ENCODE assay signal across 20 cellular contexts in the genomic region with DNA sequence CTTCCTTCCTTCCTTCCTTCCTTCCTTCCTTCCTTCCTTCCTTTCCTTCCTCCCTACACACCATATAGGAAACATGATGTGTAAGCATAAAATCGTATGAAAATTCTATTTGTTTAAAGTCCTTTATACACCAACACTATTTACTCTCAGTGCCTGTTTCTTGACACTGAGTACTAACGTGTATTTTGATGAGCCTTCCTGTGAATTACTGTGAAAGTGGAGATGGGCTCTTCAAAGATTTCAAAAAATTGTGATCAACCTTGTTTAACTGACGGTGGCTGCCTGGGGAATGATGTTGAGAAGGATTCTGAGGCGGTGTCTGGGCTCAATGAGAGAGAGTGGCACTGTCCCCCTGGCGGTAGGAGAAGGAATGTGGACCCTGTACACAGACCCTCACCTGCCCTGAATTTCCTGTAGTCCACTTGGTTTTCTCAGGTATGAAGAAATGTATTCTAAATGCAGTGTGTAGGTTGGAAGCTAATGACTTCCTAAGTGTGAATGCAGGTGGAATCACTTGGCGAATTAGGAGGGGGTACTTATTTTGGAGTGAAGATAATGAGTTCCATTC.
DNase-seq lines count a peak whose midpoint lies in the region; ATAC-seq, FAIRE-seq and TF ChIP-seq lines count a peak whose summit lies in the region.
"Had no signal": no experiment of that assay in that cellular context is flagged by ENCODE, and none has a peak within 500 bp of the region (broad histone marks: within the 10 kb centered on the region; RNA-seq: fewer than 3 reads in every experiment).

No MANE protein-coding gene starts in this region.

- no peak for TF ChIP-seq RAD21 in GM12878 (IDR thresholded peaks at IDR 0.05; ENCODE audit: insufficient read depth, low read depth, low read length)

- CTCF ChIA-PET in GM12878 (lab: Yijun Ruan, JAX), result interaction anchor here (1.2 kb wide), 1 partner anchor 12 kb away, joined by 4 read pairs; no protein-coding TSS in a partner anchor
- CTCF ChIA-PET in CD4-positive, alpha-beta memory T cell (lab: Charles Lee; ENCODE audit: partially characterized antibody), result no interaction called here

- no TSS peak for BruUV-seq in GM12878 (replicated peaks; lab: Mats Ljungman, UMichigan)

- H3K27ac Mint-ChIP-seq in mesothelial cell of epicardium, result no peak overlapping the region
- no peak overlapping the region for H3K27ac Mint-ChIP-seq in CD4-positive, alpha-beta memory T cell
- H3K27ac Mint-ChIP-seq: T-helper 17 cell had no signal

- H3K9me3 ChIP-seq in GM12878 (replicated peaks; ENCODE audit: control insufficient read depth, insufficient read depth, low read length), result no peaks in the 10 kb centered on the region
- no peaks in the 10 kb centered on the region for H3K9me3 ChIP-seq in CD4-positive, alpha-beta memory T cell (ENCODE audit: control insufficient read depth in 1 of 2, low read length in 2 of 2)
- H3K9me3 ChIP-seq: Peyer's patch, right atrium auricular region, SJSA1 had no signal

- H4K20me1 ChIP-seq in GM12878 (ENCODE audit: control insufficient read depth, insufficient read depth), result no peaks in the 10 kb centered on the region

- peak; percentile 24 for TF ChIP-seq CTCF in C4-2B (conservative IDR thresholded peaks at IDR 0.05)
- no peak for TF ChIP-seq CTCF in GM12878 (IDR thresholded peaks at IDR 0.05 in 2 of 3, conservative IDR thresholded peaks at IDR 0.05 in 1 of 3; ENCODE audit: control insufficient read depth in 2 of 3, extremely low read depth in 1 of 3, insufficient read depth in 1 of 3, low read depth in 3 of 3, low read length in 3 of 3)
- peak; percentile 24 for TF ChIP-seq CTCF in mesothelial cell of epicardium (IDR thresholded peaks at IDR 0.05; ENCODE audit: unreplicated experiment)

- no peak overlapping the region for H3K4me2 ChIP-seq in GM12878 (ENCODE audit: control insufficient read depth, insufficient read depth)

- H3K36me3 Mint-ChIP-seq in mesothelial cell of epicardium, result no peaks in the 10 kb centered on the region
- no peaks in the 10 kb centered on the region for H3K36me3 Mint-ChIP-seq in CD4-positive, alpha-beta memory T cell

- no peak for FAIRE-seq in GM12878 (lab: Jason Lieb, UNC)
- FAIRE-seq: kidney, urothelium cell line had no signal

- SMC1A ChIA-PET in GM12878 (lab: Charles Lee; ENCODE audit: uncharacterized antibody, unreplicated experiment), result interaction anchor here (1.1 to 1.2 kb wide), 2 partner anchors 16 to 26 kb away, joined by 3 to 4 read pairs; no protein-coding TSS in a partner anchor

- no peaks in the 10 kb centered on the region for H3K79me2 ChIP-seq in GM12878 (ENCODE audit: control insufficient read depth, insufficient read depth, low read length)

- H3K4me3 ChIP-seq in GM12878, result no peak overlapping the region
- H3K4me3 ChIP-seq in CD4-positive, alpha-beta memory T cell (ENCODE audit: low read length in 2 of 2), result no peak overlapping the region
- H3K4me3 ChIP-seq: lung, Peyer's patch, right atrium auricular region, SJSA1 had no signal

- DNase-seq in GM12878 (ENCODE audit: low read depth, low spot score) (no peak), mesothelial cell of epicardium (ENCODE audit: low spot score in 2 of 2, unreplicated experiment in 2 of 2) (no peak), NCI-H1436 (lab: John Stamatoyannopoulos, UW) (no peak), NCI-H524 (lab: John Stamatoyannopoulos, UW) (no peak)
- DNase-seq in CD4-positive, alpha-beta memory T cell, result no peak
- no peak for DNase-seq in activated CD8-positive, alpha-beta memory T cell treated with anti-CD3 and anti-CD28 coated beads, Interleukin-2, amount 50 U/mL, for 48 hours
- DNase-seq: activated gamma-delta T cell; C1 segment of cervical spinal cord; foreskin keratinocyte; kidney; NCI-H748 treated with DMSO at 0.1 percent for 48 hours; Peyer's patch; stimulated activated CD4-positive, alpha-beta T cell treated with anti-CD3 and anti-CD28 coated beads, Interleukin-15, amount 100 ng/mL, for 24 hours; T-helper 17 cell had no signal

- 6% methylated on average over 6 of the region's 6 CpGs for WGBS in GM12878 (ENCODE audit: insufficient coverage, insufficient replicate concordance, low lambda C conversion rate, missing lambda C conversion rate)

- H3K9me3 Mint-ChIP-seq in mesothelial cell of epicardium, result no peaks in the 10 kb centered on the region
- no peaks in the 10 kb centered on the region for H3K9me3 Mint-ChIP-seq in CD4-positive, alpha-beta memory T cell

- RAD21 ChIA-PET in GM12878 (lab: Charles Lee; ENCODE audit: unreplicated experiment), result no interaction called here

- peaks cover 26% of the 10 kb centered on the region for H3K4me1 Mint-ChIP-seq in mesothelial cell of epicardium
- no peaks in the 10 kb centered on the region for H3K4me1 Mint-ChIP-seq in CD4-positive, alpha-beta memory T cell
- H3K4me1 Mint-ChIP-seq: T-helper 17 cell had no signal

- H3K27me3 ChIP-seq in GM12878 (replicated peaks in 1 of 2; ENCODE audit: control insufficient read depth in 2 of 2, insufficient read depth in 2 of 2, low read length in 1 of 2), result 0 out of 4 replicates have a peak, but pooled peaks cover 0 to 2% of the 10 kb centered on the region in 2 experiments
- H3K27me3 ChIP-seq in CD4-positive, alpha-beta memory T cell (ENCODE audit: insufficient read depth, low read length), result no peaks in the 10 kb centered on the region
- H3K27me3 ChIP-seq: Peyer's patch, right atrium auricular region, SJSA1 had no signal

- H3K4me1 ChIP-seq in GM12878 (ENCODE audit: control insufficient read depth, insufficient read depth, low read length), result no peaks in the 10 kb centered on the region
- no peaks in the 10 kb centered on the region for H3K4me1 ChIP-seq in CD4-positive, alpha-beta memory T cell (ENCODE audit: insufficient read depth, low read length)
- H3K4me1 ChIP-seq: foreskin keratinocyte, Peyer's patch, right atrium auricular region, SJSA1 had no signal

- in situ Hi-C loops in GM12878 (cut with MboI), result no loop called here

- TF ChIP-seq POLR2A in GM12878 (IDR thresholded peaks at IDR 0.05; ENCODE audit: low read depth, low read length), result no peak

- H3K9ac ChIP-seq in GM12878 (ENCODE audit: control insufficient read depth, insufficient read depth, low read length), result no peak overlapping the region

- no peak for TF ChIP-seq EP300 in GM12878 (IDR thresholded peaks at IDR 0.05; ENCODE audit: borderline replicate concordance in 1 of 2, control insufficient read depth in 1 of 2, low read depth in 2 of 2, low read length in 2 of 2)

- H3K27ac ChIP-seq in C4-2B, result no peak overlapping the region
- H3K27ac ChIP-seq in GM12878 (ENCODE audit: control insufficient read depth, insufficient read depth), result no peak overlapping the region
- no peak overlapping the region for H3K27ac ChIP-seq in CD4-positive, alpha-beta memory T cell (ENCODE audit: low read depth, low read length)
- H3K27ac ChIP-seq: foreskin keratinocyte, Peyer's patch, right atrium auricular region, SJSA1 had no signal

- H2AFZ ChIP-seq in GM12878 (ENCODE audit: control insufficient read depth, low read depth, low read length), result no peak overlapping the region

- ATAC-seq in HG03521 (IDR thresholded peaks at IDR 0.05; ENCODE audit: unreplicated experiment) (peak; percentile 56), GM12878 (peak; percentile 46; the same call in 1 of the 3 replicates)
- ATAC-seq: foreskin keratinocyte, T-helper 17 cell had no signal

- POLR2A ChIA-PET in GM12878 (lab: Charles Lee), result no interaction called here
- POLR2A ChIA-PET in CD4-positive, alpha-beta memory T cell (lab: Charles Lee; ENCODE audit: partially characterized antibody), result no interaction called here

- H3K27me3 Mint-ChIP-seq in mesothelial cell of epicardium (ENCODE audit: low read depth), result peaks cover 41% of the 10 kb centered on the region
- H3K27me3 Mint-ChIP-seq in CD4-positive, alpha-beta memory T cell, result peaks cover 26 to 33% of the 10 kb centered on the region in 2 donors

- H3K4me3 Mint-ChIP-seq in mesothelial cell of epicardium, result no peak overlapping the region
- H3K4me3 Mint-ChIP-seq in CD4-positive, alpha-beta memory T cell, result no peak overlapping the region
- H3K4me3 Mint-ChIP-seq: T-helper 17 cell had no signal

- intact Hi-C loops in GM12878 (cut with micrococcal nuclease; ENCODE audit: unreplicated experiment), result no loop called here
- intact Hi-C loops in CD4-positive, alpha-beta memory T cell (cut with micrococcal nuclease), result no loop called here

- H3K36me3 ChIP-seq in GM12878 (ENCODE audit: control insufficient read depth in 2 of 2, insufficient read depth in 2 of 2, low read length in 1 of 2), result no peaks in the 10 kb centered on the region
- no peaks in the 10 kb centered on the region for H3K36me3 ChIP-seq in CD4-positive, alpha-beta memory T cell (ENCODE audit: insufficient read depth, low read length)
- H3K36me3 ChIP-seq: Peyer's patch, right atrium auricular region, SJSA1 had no signal

TF ChIP-seq in GM12878, 131 proteins besides CTCF, POLR2A, EP300 and RAD21:
- TF ChIP-seq, protein P1, sequence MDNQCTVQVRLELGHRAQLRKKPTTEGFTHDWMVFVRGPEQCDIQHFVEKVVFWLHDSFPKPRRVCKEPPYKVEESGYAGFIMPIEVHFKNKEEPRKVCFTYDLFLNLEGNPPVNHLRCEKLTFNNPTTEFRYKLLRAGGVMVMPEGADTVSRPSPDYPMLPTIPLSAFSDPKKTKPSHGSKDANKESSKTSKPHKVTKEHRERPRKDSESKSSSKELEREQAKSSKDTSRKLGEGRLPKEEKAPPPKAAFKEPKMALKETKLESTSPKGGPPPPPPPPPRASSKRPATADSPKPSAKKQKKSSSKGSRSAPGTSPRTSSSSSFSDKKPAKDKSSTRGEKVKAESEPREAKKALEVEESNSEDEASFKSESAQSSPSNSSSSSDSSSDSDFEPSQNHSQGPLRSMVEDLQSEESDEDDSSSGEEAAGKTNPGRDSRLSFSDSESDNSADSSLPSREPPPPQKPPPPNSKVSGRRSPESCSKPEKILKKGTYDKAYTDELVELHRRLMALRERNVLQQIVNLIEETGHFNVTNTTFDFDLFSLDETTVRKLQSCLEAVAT (IDR thresholded peaks at IDR 0.05), result no peak
- no peak for TF ChIP-seq RCOR1 (conservative IDR thresholded peaks at IDR 0.05; ENCODE audit: low read depth, low read length)
- TF ChIP-seq MXI1 (IDR thresholded peaks at IDR 0.05; ENCODE audit: low read depth, low read length), result no peak
- no peak for TF ChIP-seq ZNF384 (IDR thresholded peaks at IDR 0.05; ENCODE audit: borderline replicate concordance, low read depth, low read length)
- no peak for TF ChIP-seq SREBF2 (IDR thresholded peaks at IDR 0.05; ENCODE audit: low read length)
- no peak for TF ChIP-seq JUNB (IDR thresholded peaks at IDR 0.05)
TF ChIP-seq in GM12878: peak in this region for 0.

Comparison
In these comparisons a context has a peak if more than half of its experiments do, and no peak if none do; other contexts are left out.
1. CTCF ChIP-seq: peak in C4-2B (single experiment) and mesothelial cell of epicardium (single experiment); none in GM12878 (0 of 3).